Comparison of ENCODE assay signal across 6 cellular contexts in genomic region chr9:128703616-128704355, GRCh38. TPM values are rescaled to one million over a fixed set of nuclear protein-coding genes. Genes with fewer than 3 reads are reported as not detected.
DNase-seq lines count a peak whose midpoint lies in the region; ATAC-seq, FAIRE-seq and TF ChIP-seq lines count a peak whose summit lies in the region.

No MANE protein-coding gene starts in this region.

- FAIRE-seq in A549 (lab: Jason Lieb, UNC) (no peak), kidney (lab: Jason Lieb, UNC) (no peak)

- ATAC-seq in A549 (no peak), T-helper 17 cell (no peak), HG03135 (IDR thresholded peaks at IDR 0.05; ENCODE audit: unreplicated experiment) (no peak)

- peaks cover 9% of the 10 kb centered on the region; the same call in 2 of the 3 replicates for H3K4me1 ChIP-seq in A549
- H3K4me1 ChIP-seq in kidney (ENCODE audit: control insufficient read depth in 1 of 2, insufficient read depth in 1 of 2, low read depth in 1 of 2, low read length in 2 of 2): peaks cover 0 to 3% of the 10 kb centered on the region in 2 donors

- intact Hi-C loops in kidney (cut with DNase I): no loop called here

- no peaks in the 10 kb centered on the region for H3K36me3 ChIP-seq in kidney (ENCODE audit: control insufficient read depth in 1 of 2, insufficient read depth in 2 of 2, low read length in 2 of 2)

- H3K9me3 ChIP-seq in A549: no peaks in the 10 kb centered on the region
- H3K9me3 ChIP-seq in T-helper 17 cell (ENCODE audit: control insufficient read depth, low read length, poor library complexity, severe bottlenecking): no peaks in the 10 kb centered on the region
- no peaks in the 10 kb centered on the region for H3K9me3 ChIP-seq in kidney (ENCODE audit: control insufficient read depth in 1 of 2, low read length in 2 of 2)

- TF ChIP-seq CTCF in A549 (IDR thresholded peaks at IDR 0.05) (no peak), kidney (IDR thresholded peaks at IDR 0.05; ENCODE audit: borderline replicate concordance, extremely low read depth, insufficient read depth) (no peak)

- H3K4me1 Mint-ChIP-seq in T-helper 17 cell: peaks cover 7% of the 10 kb centered on the region

- H3K27me3 Mint-ChIP-seq in T-helper 17 cell: no peaks in the 10 kb centered on the region

- no peak for TF ChIP-seq EP300 in A549 (IDR thresholded peaks at IDR 0.05)

- TF ChIP-seq RAD21 in A549 (conservative IDR thresholded peaks at IDR 0.05 in 1 of 2, IDR thresholded peaks at IDR 0.05 in 1 of 2): no peak

- no peak overlapping the region for H3K27ac Mint-ChIP-seq in T-helper 17 cell

- CTCF ChIA-PET in A549 (lab: Yijun Ruan, JAX): interaction anchor here (0.5 to 4.4 kb wide), 14 partner anchors 10 to 224 kb away, joined by 3 to 14 read pairs (median 4); partner anchors contain the start of genes ENDOG and PHYHD1

- H3K27ac ChIP-seq in A549 (peak overlapping the region; percentile 95 to 100), kidney (ENCODE audit: low read depth in 2 of 2, low read length in 2 of 2) (peak overlapping the region; percentile 30 to 74)

- POLR2A ChIA-PET in A549 (lab: Yijun Ruan, JAX): no interaction called here

- no peak for DNase-seq in A549 (ENCODE audit: low read depth in 1 of 2, low spot score in 1 of 2)
- no peak for DNase-seq in T-helper 17 cell
- peak; percentile 87 for DNase-seq in kidney
- DNase-seq in DMS153 (lab: John Stamatoyannopoulos, UW): no peak
- DNase-seq in NCI-H128 (lab: John Stamatoyannopoulos, UW; ENCODE audit: unreplicated experiment): no peak

- H3K4me3 Mint-ChIP-seq in T-helper 17 cell: peak overlapping the region; percentile 92

- no peaks in the 10 kb centered on the region for H3K36me3 Mint-ChIP-seq in T-helper 17 cell (ENCODE audit: low read depth)

- H3K4me3 ChIP-seq in A549 (peak overlapping the region; percentile 94), kidney (ENCODE audit: low read length in 2 of 2) (peak overlapping the region in 1 of 2 donors; percentile 59)

- H3K9ac ChIP-seq in kidney (ENCODE audit: low read length in 2 of 2): no peak overlapping the region

- peak overlapping the region; percentile 96 for H3K4me2 ChIP-seq in A549

- whole genome bisulfite sequencing in A549 (ENCODE audit: missing lambda C conversion rate): 91% methylated on average over 31 of the region's 31 CpGs

- TF ChIP-seq POLR2A in A549 (IDR thresholded peaks at IDR 0.05; ENCODE audit: low read length): no peak

TF ChIP-seq in A549, 52 proteins besides CTCF, POLR2A, EP300 and RAD21:
- TF ChIP-seq CEBPB (IDR thresholded peaks at IDR 0.05) (no peak), ZC3H11A (IDR thresholded peaks at IDR 0.05) (no peak), EHMT2 (IDR thresholded peaks at IDR 0.05; ENCODE audit: low read depth) (no peak), GATA3 (IDR thresholded peaks at IDR 0.05; ENCODE audit: borderline replicate concordance) (no peak), PBX3 (IDR thresholded peaks at IDR 0.05) (no peak), HOXB5 (CRISPR knock-in tag; IDR thresholded peaks at IDR 0.05) (no peak)

RNA-seq across cellular contexts. Expression of gene PKN3, which starts 1.5 kb away (rescaled TPM):
- polyA plus RNA-seq in A549 (2011; rRNA removed) (7.6 and 9.0 TPM in 2 replicates), A549 (2017; fragmentation: RNase III; extraction: RNeasy Plus Mini Kit Qiagen cat#74134 plus additional on column Dnase treatment) (14.1 to 16.7 TPM (median 16.3 TPM) in 3 replicates), kidney (ENCODE audit: insufficient read depth, low read depth, low replicate concordance) (3.9 TPM)
- polyA plus RNA-seq in A549 (2012; cell fraction: cytosol; rRNA removed): 22.0 and 24.5 TPM in 2 replicates
- polyA plus RNA-seq in A549 (2012; cell fraction: nucleus; rRNA removed): 81.5 and 93.7 TPM in 2 replicates
- 6.4 and 12.6 TPM in 2 replicates for polyA minus RNA-seq in A549 (2011; rRNA and poly(A)+ RNA removed)
- total RNA-seq in T-helper 17 cell (1 to 10 TPM in 1 of 2 donors, under 1 TPM in 1; 0.96 to 2.0 TPM), kidney (14.7 TPM)

RNA-seq across cellular contexts. Expression of gene SET, which starts 14.8 kb away (rescaled TPM):
- polyA plus RNA-seq in A549 (2011; rRNA removed) (293 and 518 TPM in 2 replicates), A549 (2017; fragmentation: RNase III; extraction: RNeasy Plus Mini Kit Qiagen cat#74134 plus additional on column Dnase treatment) (538 to 546 TPM (median 544 TPM) in 3 replicates), kidney (ENCODE audit: insufficient read depth, low read depth, low replicate concordance) (127 TPM)
- polyA plus RNA-seq in A549 (2012; cell fraction: cytosol; rRNA removed): 78.7 and 85.2 TPM in 2 replicates
- 34.6 and 48.0 TPM in 2 replicates for polyA plus RNA-seq in A549 (2012; cell fraction: nucleus; rRNA removed)
- 108 TPM in 2 replicates for polyA minus RNA-seq in A549 (2011; rRNA and poly(A)+ RNA removed)
- total RNA-seq in T-helper 17 cell (100 to 1,000 TPM; 223 to 231 TPM), kidney (247 TPM)

RNA-seq across cellular contexts. Expression of gene ZDHHC12, which starts 20.1 kb away (rescaled TPM):
- polyA plus RNA-seq in A549 (2011; rRNA removed) (37.6 and 55.5 TPM in 2 replicates), A549 (2017; fragmentation: RNase III; extraction: RNeasy Plus Mini Kit Qiagen cat#74134 plus additional on column Dnase treatment) (66.2 to 77.5 TPM (median 75.7 TPM) in 3 replicates), kidney (ENCODE audit: insufficient read depth, low read depth, low replicate concordance) (54.7 TPM)
- polyA plus RNA-seq in A549 (2012; cell fraction: cytosol; rRNA removed): 133 and 189 TPM in 2 replicates
- 101 and 188 TPM in 2 replicates for polyA plus RNA-seq in A549 (2012; cell fraction: nucleus; rRNA removed)
- polyA minus RNA-seq in A549 (2011; rRNA and poly(A)+ RNA removed): 11.5 and 16.4 TPM in 2 replicates
- total RNA-seq in T-helper 17 cell (10 to 100 TPM; 23.5 to 26.9 TPM), kidney (39.9 TPM)

RNA-seq across cellular contexts. Expression of gene DYNC2I2, which starts 47.1 kb away (rescaled TPM):
- 57.3 and 62.8 TPM in 2 replicates for polyA plus RNA-seq in A549 (2011; rRNA removed)
- 184 and 236 TPM in 2 replicates for polyA plus RNA-seq in A549 (2012; cell fraction: cytosol; rRNA removed)
- polyA plus RNA-seq in A549 (2012; cell fraction: nucleus; rRNA removed): 313 and 398 TPM in 2 replicates
- 113 to 117 TPM (median 114 TPM) in 3 replicates for polyA plus RNA-seq in A549 (2017; fragmentation: RNase III; extraction: RNeasy Plus Mini Kit Qiagen cat#74134 plus additional on column Dnase treatment)
- 47.5 and 81.7 TPM in 2 replicates for polyA minus RNA-seq in A549 (2011; rRNA and poly(A)+ RNA removed)
- total RNA-seq in T-helper 17 cell: 1 to 10 TPM; 3.7 to 3.8 TPM
- total RNA-seq in kidney: 76.6 TPM
- 98.6 TPM for polyA plus RNA-seq in kidney (ENCODE audit: insufficient read depth, low read depth, low replicate concordance)
